Comparison of ENCODE assay signal across 13 cellular contexts in genomic region chr11:102553835-102554282, GRCh38. TPM values are rescaled to one million over a fixed set of nuclear protein-coding genes. Genes with fewer than 3 reads are reported as not detected.
DNase-seq lines count a peak whose midpoint lies in the region; ATAC-seq and FAIRE-seq lines count a peak whose summit lies in the region.
"Had no signal": no experiment of that assay in that cellular context is flagged by ENCODE, and none has a peak within 500 bp of the region (broad histone marks: within the 10 kb centered on the region; RNA-seq: fewer than 3 reads in every experiment).

No MANE protein-coding gene starts in this region.

- no peak for FAIRE-seq in HTR-8/SVneo (lab: Jason Lieb, UNC)

- DNase-seq in renal cortical epithelial cell (ENCODE audit: low read depth) = peak; percentile 72
- DNase-seq in DMS114 treated with DMSO at 0.1 percent for 48 hours (lab: John Stamatoyannopoulos, UW; ENCODE audit: unreplicated experiment) = no peak
- no peak for DNase-seq in HTR-8/SVneo (ENCODE audit: insufficient read length, low spot score)
- DNase-seq in stimulated activated CD4-positive, alpha-beta T cell treated with anti-CD3 and anti-CD28 coated beads, Interleukin-4, amount 100 ng/mL, for 4 hours = no peak
- DNase-seq in NCI-H2171 treated with DMSO at 0.1 percent for 48 hours (lab: John Stamatoyannopoulos, UW) = no peak
- DNase-seq: DMS79, dorsolateral prefrontal cortex, NCI-H1694, occipital lobe had no signal

- ATAC-seq in GM19023 (IDR thresholded peaks at IDR 0.05; ENCODE audit: unreplicated experiment) (peak; percentile 69), HG02588 (IDR thresholded peaks at IDR 0.05; ENCODE audit: unreplicated experiment) (peak; percentile 69), HG03469 (IDR thresholded peaks at IDR 0.05; ENCODE audit: unreplicated experiment) (peak; percentile 90)

RNA-seq across cellular contexts. Expression of gene MMP7, which starts 23.3 kb away (rescaled TPM):
- 2,273 and 2,825 TPM in 2 replicates for total RNA-seq in renal cortical epithelial cell
- total RNA-seq: T-helper 1 cell treated with Interleukin-12 subunit alpha and Interleukin-12 subunit beta and Interleukin-4 antibody, amounts not matched to agents 30 ng/mL and 1 ng/mL, for 36 hours had no signal
